In genomic region chr3:132623646-132624045, GRCh38 we compare ENCODE assay signal across 21 cellular contexts. TPM values are rescaled to one million over a fixed set of nuclear protein-coding genes. Genes with fewer than 3 reads are reported as not detected.
"Had no signal": no experiment of that assay in that cellular context is flagged by ENCODE, and none has a peak within 500 bp of the region (broad histone marks: within the 10 kb centered on the region; RNA-seq: fewer than 3 reads in every experiment).

No MANE protein-coding gene starts in this region.

- H3K27me3 ChIP-seq: dorsolateral prefrontal cortex, heart left ventricle, right atrium auricular region, sigmoid colon, suprapubic skin, thyroid gland, uterus had no signal

- DNase-seq: cortex of kidney; dorsolateral prefrontal cortex; effector CD8-positive, alpha-beta T cell; heart left ventricle; hippocampal formation; kidney glomerular epithelial cell; nephron progenitor cell; sigmoid colon; stimulated activated CD4-positive, alpha-beta T cell treated with anti-CD3 and anti-CD28 coated beads, Interleukin-12 subunit alpha, Interleukin-12 subunit beta, amount 100 ng/mL, for 4 hours; stimulated activated naive CD8-positive, alpha-beta T cell treated with anti-CD3 and anti-CD28 coated beads, Interleukin-15, Interleukin-2, amounts not matched to agents 100 U/mL and 50 U/mL, for 24 hours; thyroid gland; uterus had no signal

- H3K4me3 ChIP-seq: dorsolateral prefrontal cortex, heart left ventricle, right atrium auricular region, sigmoid colon, skin epidermis, suprapubic skin, thyroid gland, uterus had no signal

- H3K27ac Mint-ChIP-seq: naive thymus-derived CD4-positive, alpha-beta T cell; nephron progenitor cell; stimulated activated effector memory CD8-positive, alpha-beta T cell treated with anti-CD3 and anti-CD28 coated beads, Interleukin-12 subunit alpha, Interleukin-12 subunit beta, amount 100 ng/mL, for 72 hours; type B pancreatic cell had no signal

- H3K4me1 ChIP-seq: right atrium auricular region, sigmoid colon, uterus had no signal

- H3K27me3 Mint-ChIP-seq: naive thymus-derived CD4-positive, alpha-beta T cell; type B pancreatic cell had no signal

- H3K9me3 ChIP-seq: sigmoid colon, suprapubic skin, thyroid gland, uterus had no signal

- H3K9me3 Mint-ChIP-seq: naive thymus-derived CD4-positive, alpha-beta T cell; nephron progenitor cell; stimulated activated effector memory CD8-positive, alpha-beta T cell treated with anti-CD3 and anti-CD28 coated beads, Interleukin-12 subunit alpha, Interleukin-12 subunit beta, amount 100 ng/mL, for 72 hours; type B pancreatic cell had no signal

- H3K36me3 ChIP-seq: thyroid gland, uterus had no signal

- H3K4me3 Mint-ChIP-seq: naive thymus-derived CD4-positive, alpha-beta T cell; nephron progenitor cell; stimulated activated effector memory CD8-positive, alpha-beta T cell treated with anti-CD3 and anti-CD28 coated beads, Interleukin-12 subunit alpha, Interleukin-12 subunit beta, amount 100 ng/mL, for 72 hours; type B pancreatic cell had no signal

- H3K4me1 Mint-ChIP-seq: nephron progenitor cell; stimulated activated effector memory CD8-positive, alpha-beta T cell treated with anti-CD3 and anti-CD28 coated beads, Interleukin-12 subunit alpha, Interleukin-12 subunit beta, amount 100 ng/mL, for 72 hours had no signal

- H3K27ac ChIP-seq: dorsolateral prefrontal cortex, heart left ventricle, right atrium auricular region, sigmoid colon, suprapubic skin, thyroid gland, uterus had no signal

RNA-seq across cellular contexts. Expression of gene ACKR4, which starts 26.6 kb away (rescaled TPM):
- total RNA-seq: cerebellum, epithelial cell of proximal tubule, frontal cortex had no signal
- polyA plus RNA-seq: naive thymus-derived CD4-positive, alpha-beta T cell had no signal
